ENCODE assay signal across 19 cellular contexts in the genomic region with DNA sequence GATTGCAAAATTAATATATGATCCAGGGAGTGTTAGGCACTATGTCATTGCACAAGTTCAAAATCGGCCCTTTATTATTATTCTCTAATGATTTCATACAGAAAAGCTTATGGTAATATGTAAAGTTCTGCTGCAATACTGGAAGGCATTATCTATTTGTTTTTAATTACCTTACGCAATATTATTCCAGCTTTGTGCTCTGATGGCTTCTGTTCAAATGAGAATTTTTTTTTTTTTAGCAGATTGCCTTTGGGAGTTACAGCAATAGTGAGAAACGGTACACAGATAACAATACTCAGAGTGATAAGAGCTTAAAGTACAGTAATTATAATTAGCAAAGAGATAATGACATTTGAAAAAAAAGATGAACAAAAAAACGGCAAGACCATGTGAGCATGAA.
"Had no signal": no experiment of that assay in that cellular context is flagged by ENCODE, and none has a peak within 500 bp of the region (broad histone marks: within the 10 kb centered on the region; RNA-seq: fewer than 3 reads in every experiment).

No MANE protein-coding gene starts in this region.

- ATAC-seq: effector memory CD8-positive, alpha-beta T cell; heart left ventricle; mucosa of descending colon; naive thymus-derived CD8-positive, alpha-beta T cell had no signal

- H3K4me3 Mint-ChIP-seq: central memory CD8-positive, alpha-beta T cell; dendritic cell treated with granulocyte-macrophage colony-stimulating factor and Interleukin-4, amounts not matched to agents 40 ng/mL and 50 ng/mL, for 4 days; effector memory CD8-positive, alpha-beta T cell; naive thymus-derived CD8-positive, alpha-beta T cell; neural progenitor cell had no signal

- H3K36me3 Mint-ChIP-seq: naive thymus-derived CD8-positive, alpha-beta T cell; neural progenitor cell had no signal

- DNase-seq: effector memory CD8-positive, alpha-beta T cell; foreskin melanocyte; heart left ventricle; hippocampal formation; kidney glomerular epithelial cell; mesendoderm; mucosa of descending colon; naive thymus-derived CD8-positive, alpha-beta T cell; occipital lobe; retina; sigmoid colon; stimulated activated naive CD4-positive, alpha-beta T cell; stomach; substantia nigra; transverse colon had no signal

- H3K27ac Mint-ChIP-seq: dendritic cell treated with granulocyte-macrophage colony-stimulating factor and Interleukin-4, amounts not matched to agents 40 ng/mL and 50 ng/mL, for 4 days; effector memory CD8-positive, alpha-beta T cell; naive thymus-derived CD8-positive, alpha-beta T cell; neural progenitor cell had no signal

- H3K4me1 Mint-ChIP-seq: central memory CD8-positive, alpha-beta T cell; naive thymus-derived CD8-positive, alpha-beta T cell had no signal

- FAIRE-seq: colon had no signal

- H3K9me3 Mint-ChIP-seq: central memory CD8-positive, alpha-beta T cell; dendritic cell treated with granulocyte-macrophage colony-stimulating factor and Interleukin-4, amounts not matched to agents 40 ng/mL and 50 ng/mL, for 4 days; effector memory CD8-positive, alpha-beta T cell; neural progenitor cell had no signal

- H3K27me3 Mint-ChIP-seq: central memory CD8-positive, alpha-beta T cell; dendritic cell treated with granulocyte-macrophage colony-stimulating factor and Interleukin-4, amounts not matched to agents 40 ng/mL and 50 ng/mL, for 4 days; effector memory CD8-positive, alpha-beta T cell had no signal
